ENCODE assay signal across 8 cellular contexts in the genomic region with DNA sequence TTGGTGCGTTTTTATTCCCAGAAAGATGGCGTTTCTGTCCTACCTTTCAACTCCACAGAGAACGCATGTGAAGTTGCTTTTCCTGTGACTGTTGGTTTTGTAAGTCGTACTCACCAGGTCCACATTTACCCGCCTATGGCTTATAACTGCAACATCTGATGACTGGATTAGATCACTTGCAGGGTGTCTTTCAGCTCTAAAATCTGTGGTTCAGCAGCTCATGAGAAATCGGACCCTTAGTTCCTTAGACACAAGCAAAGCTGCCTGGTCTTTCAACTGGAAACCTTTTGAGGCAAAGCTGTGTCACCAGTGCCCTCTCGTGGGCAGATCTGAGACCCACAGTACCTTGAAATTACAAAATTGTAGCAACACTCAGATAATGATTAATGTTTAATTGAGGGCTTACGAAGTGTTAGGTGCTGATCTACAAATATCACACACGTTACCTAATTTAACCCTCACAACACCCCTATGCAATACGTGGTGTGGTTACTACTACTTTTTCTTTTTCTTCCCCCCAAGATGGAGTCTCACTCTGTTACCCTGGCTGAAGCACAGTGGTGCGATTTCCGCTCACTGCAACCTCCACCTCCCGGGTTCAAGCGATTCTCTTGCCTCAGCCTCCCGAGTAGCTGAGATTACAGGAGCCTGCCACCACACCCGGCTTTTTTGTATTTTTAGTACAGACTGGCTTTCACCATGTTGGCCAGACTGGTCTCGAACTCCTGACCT.
DNase-seq lines count a peak whose midpoint lies in the region; ATAC-seq and TF ChIP-seq lines count a peak whose summit lies in the region.

No MANE protein-coding gene starts in this region.

- peak overlapping the region; percentile 48 for H3K4me2 ChIP-seq in DND-41 (ENCODE audit: insufficient read depth, low read length)

- H3K4me3 ChIP-seq in DND-41 (ENCODE audit: low read depth in 1 of 2, low read length in 2 of 2) (peak overlapping the region in 1 of 2 experiments; percentile 37; a peak in 2 of 4 replicates), fibroblast of villous mesenchyme (ENCODE audit: low read depth, low read length) (no peak overlapping the region)

- no peaks in the 10 kb centered on the region for H3K79me2 ChIP-seq in DND-41 (ENCODE audit: insufficient read depth, low read length)

- H3K4me1 Mint-ChIP-seq in activated T-helper 2 cell treated with anti-CD3 and anti-CD28 coated beads, Interferon-gamma antibody, Interleukin-2, Interleukin-4, amounts not matched to agents 10 μg/mL and 5 μg/mL and 100 μg/mL, durations not matched to agents 14 hours and 24 hours and 36 hours (ENCODE audit: low read depth): peaks cover 38% of the 10 kb centered on the region
- H3K4me1 Mint-ChIP-seq in type B pancreatic cell (ENCODE audit: unreplicated experiment): peaks cover 6% of the 10 kb centered on the region

- no peaks in the 10 kb centered on the region for H4K20me1 ChIP-seq in DND-41 (ENCODE audit: insufficient read depth, low read length)

- ATAC-seq in DND-41 (ENCODE audit: insufficient read depth, low read depth): peak; percentile 88
- ATAC-seq in HG03432 (IDR thresholded peaks at IDR 0.05; ENCODE audit: unreplicated experiment): peak; percentile 54
- ATAC-seq in GM18907 (IDR thresholded peaks at IDR 0.05; ENCODE audit: unreplicated experiment): no peak

- no peaks in the 10 kb centered on the region for H3K9me3 ChIP-seq in DND-41 (ENCODE audit: insufficient read depth, low read length, severe bottlenecking)

- intact Hi-C loops in activated T-helper 2 cell treated with anti-CD3 and anti-CD28 coated beads, Interferon-gamma antibody, Interleukin-2, Interleukin-4, amounts not matched to agents 10 μg/mL and 5 μg/mL and 100 μg/mL, durations not matched to agents 14 hours and 24 hours and 36 hours (cut with micrococcal nuclease): loop anchor here (2.0 to 10.0 kb wide), 8 partner anchors 19 to 809 kb away; a partner anchor contains a TSS

- TF ChIP-seq CTCF in DND-41 (IDR thresholded peaks at IDR 0.05; ENCODE audit: borderline replicate concordance, extremely low read depth, low read length, poor library complexity, severe bottlenecking): peak; percentile 96
- peak; percentile 86 for TF ChIP-seq CTCF in fibroblast of villous mesenchyme (IDR thresholded peaks at IDR 0.05; ENCODE audit: insufficient read depth, low read depth, low read length)
- peak; percentile 89 for TF ChIP-seq CTCF in type B pancreatic cell (conservative IDR thresholded peaks at IDR 0.05)

- peak overlapping the region; percentile 47 for H3K9ac ChIP-seq in DND-41 (ENCODE audit: low read depth, low read length)

- H3K36me3 Mint-ChIP-seq in activated T-helper 2 cell treated with anti-CD3 and anti-CD28 coated beads, Interferon-gamma antibody, Interleukin-2, Interleukin-4, amounts not matched to agents 10 μg/mL and 5 μg/mL and 100 μg/mL, durations not matched to agents 14 hours and 24 hours and 36 hours (ENCODE audit: low read depth): peaks cover under 1% of the 10 kb centered on the region
- no peaks in the 10 kb centered on the region for H3K36me3 Mint-ChIP-seq in type B pancreatic cell

- H3K36me3 ChIP-seq in DND-41 (ENCODE audit: insufficient read depth, low read length): no peaks in the 10 kb centered on the region

- peak overlapping the region; percentile 93 for H3K27ac Mint-ChIP-seq in activated T-helper 2 cell treated with anti-CD3 and anti-CD28 coated beads, Interferon-gamma antibody, Interleukin-2, Interleukin-4, amounts not matched to agents 10 μg/mL and 5 μg/mL and 100 μg/mL, durations not matched to agents 14 hours and 24 hours and 36 hours
- H3K27ac Mint-ChIP-seq in type B pancreatic cell: peak overlapping the region; percentile 29

- H3K9me3 Mint-ChIP-seq in activated T-helper 2 cell treated with anti-CD3 and anti-CD28 coated beads, Interferon-gamma antibody, Interleukin-2, Interleukin-4, amounts not matched to agents 10 μg/mL and 5 μg/mL and 100 μg/mL, durations not matched to agents 14 hours and 24 hours and 36 hours: no peaks in the 10 kb centered on the region
- H3K9me3 Mint-ChIP-seq in type B pancreatic cell: no peaks in the 10 kb centered on the region

- peak overlapping the region; percentile 81 for H3K4me3 Mint-ChIP-seq in activated T-helper 2 cell treated with anti-CD3 and anti-CD28 coated beads, Interferon-gamma antibody, Interleukin-2, Interleukin-4, amounts not matched to agents 10 μg/mL and 5 μg/mL and 100 μg/mL, durations not matched to agents 14 hours and 24 hours and 36 hours (ENCODE audit: low read depth)
- no peak overlapping the region for H3K4me3 Mint-ChIP-seq in type B pancreatic cell

- peaks cover 2% of the 10 kb centered on the region for H3K27me3 Mint-ChIP-seq in activated T-helper 2 cell treated with anti-CD3 and anti-CD28 coated beads, Interferon-gamma antibody, Interleukin-2, Interleukin-4, amounts not matched to agents 10 μg/mL and 5 μg/mL and 100 μg/mL, durations not matched to agents 14 hours and 24 hours and 36 hours (ENCODE audit: low read depth)
- H3K27me3 Mint-ChIP-seq in type B pancreatic cell: peaks cover 4% of the 10 kb centered on the region

- H3K4me1 ChIP-seq in DND-41 (ENCODE audit: insufficient read depth, low read length): peaks cover 23% of the 10 kb centered on the region

- peak overlapping the region; percentile 86 for H2AFZ ChIP-seq in DND-41 (ENCODE audit: low read depth, low read length)

- peak overlapping the region; percentile 81 for H3K27ac ChIP-seq in DND-41 (ENCODE audit: low read length)

- no peaks in the 10 kb centered on the region for H3K27me3 ChIP-seq in DND-41 (ENCODE audit: insufficient read depth, low read length, poor library complexity)

- DNase-seq in DND-41 (peak; percentile 85), SHP77 treated with DMSO at 0.1 percent for 48 hours (lab: John Stamatoyannopoulos, UW) (peak; percentile 18), fibroblast of villous mesenchyme (ENCODE audit: low read depth) (peak; percentile 56), pons (ENCODE audit: low spot score) (peak; percentile 74), type B pancreatic cell (ENCODE audit: extremely low spot score, unreplicated experiment) (no peak)
- DNase-seq in activated T-helper 2 cell treated with anti-CD3 and anti-CD28 coated beads, Interferon-gamma antibody, Interleukin-2, Interleukin-4, amounts not matched to agents 10 μg/mL and 5 μg/mL and 100 μg/mL, durations not matched to agents 14 hours and 24 hours and 36 hours (ENCODE audit: low spot score): peak; percentile 61
